9 cellular contexts compared by ENCODE assay signal in genomic region chr15:101613130-101614000, GRCh38. TPM values are rescaled to one million over a fixed set of nuclear protein-coding genes. Genes with fewer than 3 reads are reported as not detected.
DNase-seq lines count a peak whose midpoint lies in the region; ATAC-seq and TF ChIP-seq lines count a peak whose summit lies in the region.
"Had no signal": no experiment of that assay in that cellular context is flagged by ENCODE, and none has a peak within 500 bp of the region (broad histone marks: within the 10 kb centered on the region; RNA-seq: fewer than 3 reads in every experiment).

No MANE protein-coding gene starts in this region.

- no peaks in the 10 kb centered on the region for H3K36me3 ChIP-seq in mucosa of descending colon (ENCODE audit: low read depth)
- no peaks in the 10 kb centered on the region for H3K36me3 ChIP-seq in lower lobe of right lung

- H3K9me3 ChIP-seq in mucosa of descending colon (no peaks in the 10 kb centered on the region), lower lobe of right lung (no peaks in the 10 kb centered on the region)
- H3K9me3 ChIP-seq in CD4-positive, alpha-beta T cell (ENCODE audit: control insufficient read depth, low read length), result no peaks in the 10 kb centered on the region

- H3K27ac Mint-ChIP-seq in CD4-positive, alpha-beta T cell, result no peak overlapping the region
- H3K27ac Mint-ChIP-seq in progenitor cell of endocrine pancreas, result no peak overlapping the region
- H3K27ac Mint-ChIP-seq: CD4-positive, CD25-positive, alpha-beta regulatory T cell had no signal

- peaks cover 9% of the 10 kb centered on the region for H3K4me1 ChIP-seq in mucosa of descending colon (ENCODE audit: low read depth)
- H3K4me1 ChIP-seq in lower lobe of right lung, result peaks cover 7% of the 10 kb centered on the region

- no peak overlapping the region for H3K4me3 Mint-ChIP-seq in CD4-positive, alpha-beta T cell
- no peak overlapping the region for H3K4me3 Mint-ChIP-seq in progenitor cell of endocrine pancreas (ENCODE audit: low read depth)
- H3K4me3 Mint-ChIP-seq: CD4-positive, CD25-positive, alpha-beta regulatory T cell had no signal

- CTCF ChIA-PET in CD4-positive, alpha-beta T cell (lab: Charles Lee), result no interaction called here

- no peaks in the 10 kb centered on the region for H3K4me1 Mint-ChIP-seq in CD4-positive, alpha-beta T cell (ENCODE audit: low read depth)
- peaks cover 21% of the 10 kb centered on the region for H3K4me1 Mint-ChIP-seq in progenitor cell of endocrine pancreas (ENCODE audit: low read depth)

- H3K27me3 ChIP-seq in CD4-positive, alpha-beta T cell (ENCODE audit: control insufficient read depth, insufficient read depth, low read length), result no peaks in the 10 kb centered on the region
- no peaks in the 10 kb centered on the region for H3K27me3 ChIP-seq in lower lobe of right lung (ENCODE audit: low read depth)

- no peaks in the 10 kb centered on the region for H3K9me3 Mint-ChIP-seq in CD4-positive, alpha-beta T cell
- H3K9me3 Mint-ChIP-seq in progenitor cell of endocrine pancreas (ENCODE audit: low read depth), result no peaks in the 10 kb centered on the region
- H3K9me3 Mint-ChIP-seq: CD4-positive, CD25-positive, alpha-beta regulatory T cell had no signal

- ATAC-seq in mucosa of descending colon (peak; percentile 64), lower lobe of right lung (no peak)
- ATAC-seq in CD4-positive, alpha-beta T cell (ENCODE audit: poor library complexity), result no peak

- intact Hi-C loops in mucosa of descending colon (cut with DNase I, micrococcal nuclease), result no loop called here
- intact Hi-C loops in CD4-positive, alpha-beta T cell (cut with DNase I, micrococcal nuclease), result no loop called here
- intact Hi-C loops in lower lobe of right lung (cut with DNase I), result no loop called here

- peaks cover 4% of the 10 kb centered on the region for H3K36me3 Mint-ChIP-seq in CD4-positive, alpha-beta T cell (ENCODE audit: low read depth)
- H3K36me3 Mint-ChIP-seq in progenitor cell of endocrine pancreas (ENCODE audit: insufficient read depth), result no peaks in the 10 kb centered on the region

- H3K27me3 Mint-ChIP-seq in CD4-positive, alpha-beta T cell, result no peaks in the 10 kb centered on the region
- peaks cover 13% of the 10 kb centered on the region for H3K27me3 Mint-ChIP-seq in progenitor cell of endocrine pancreas

- POLR2A ChIA-PET in CD4-positive, alpha-beta T cell (lab: Charles Lee), result no interaction called here

- TF ChIP-seq CTCF in C4-2B (conservative IDR thresholded peaks at IDR 0.05), result no peak
- TF ChIP-seq CTCF in choroid plexus epithelial cell (conservative IDR thresholded peaks at IDR 0.05; ENCODE audit: low read depth, low read length), result no peak
- TF ChIP-seq CTCF in mucosa of descending colon (IDR thresholded peaks at IDR 0.05), result no peak
- TF ChIP-seq CTCF in CD4-positive, alpha-beta T cell (IDR thresholded peaks at IDR 0.05), result no peak
- no peak for TF ChIP-seq CTCF in lower lobe of right lung (IDR thresholded peaks at IDR 0.05)
- TF ChIP-seq CTCF in progenitor cell of endocrine pancreas (IDR thresholded peaks at IDR 0.05; ENCODE audit: unreplicated experiment), result no peak

- H3K4me3 ChIP-seq in choroid plexus epithelial cell (ENCODE audit: low read depth, low read length) (no peak overlapping the region), mucosa of descending colon (no peak overlapping the region), lower lobe of right lung (no peak overlapping the region)

- DNase-seq in NCI-H187 (lab: John Stamatoyannopoulos, UW) (peak; percentile 80 to 85), choroid plexus epithelial cell (ENCODE audit: low read depth) (peak; percentile 63), mucosa of descending colon (peak; percentile 74 to 86 (median 83)), SKM-1 treated with dmso at 0.1 percent for 144 hours (lab: John Stamatoyannopoulos, UW; ENCODE audit: unreplicated experiment) (no peak), lower lobe of right lung (no peak), progenitor cell of endocrine pancreas (ENCODE audit: low spot score, unreplicated experiment) (no peak)
- DNase-seq in CD4-positive, alpha-beta T cell, result no peak
- DNase-seq: CD4-positive, CD25-positive, alpha-beta regulatory T cell had no signal

- peak overlapping the region; percentile 21 for H3K27ac ChIP-seq in C4-2B
- H3K27ac ChIP-seq in CD4-positive, alpha-beta T cell (ENCODE audit: low read depth, low read length), result no peak overlapping the region
- H3K27ac ChIP-seq in lower lobe of right lung, result no peak overlapping the region

RNA-seq across cellular contexts. Expression of gene TM2D3, which starts 38.8 kb away (rescaled TPM):
- total RNA-seq in mucosa of descending colon, result 10 to 100 TPM; 30.9 to 54.0 (median 35.8) TPM
- 100 to 1,000 TPM; 102 to 107 TPM for total RNA-seq in CD4-positive, alpha-beta T cell
- total RNA-seq in lower lobe of right lung, result 49.2 TPM
- total RNA-seq in progenitor cell of endocrine pancreas, result 49.3 and 49.5 TPM in 2 replicates

Comparison
In these comparisons a context has a peak if more than half of its experiments do, and no peak if none do; other contexts are left out.
1. DNase-seq: peak in NCI-H187 (2 of 2), choroid plexus epithelial cell (single experiment) and mucosa of descending colon (3 of 3); none in CD4-positive, alpha-beta T cell (0 of 10), SKM-1 treated with dmso at 0.1 percent for 144 hours (single experiment), lower lobe of right lung (single experiment) and progenitor cell of endocrine pancreas (single experiment).